Comparison of ENCODE assay signal across 20 cellular contexts in genomic region chr7:80210400-80210799, GRCh38.
DNase-seq lines count a peak whose midpoint lies in the region; ATAC-seq and TF ChIP-seq lines count a peak whose summit lies in the region.
"Had no signal": no experiment of that assay in that cellular context is flagged by ENCODE, and none has a peak within 500 bp of the region (broad histone marks: within the 10 kb centered on the region; RNA-seq: fewer than 3 reads in every experiment).

No MANE protein-coding gene starts in this region.

- H3K9me3 ChIP-seq in right lobe of liver (no peaks in the 10 kb centered on the region), thyroid gland (no peaks in the 10 kb centered on the region)
- H3K9me3 ChIP-seq: HAP-1, suprapubic skin had no signal

- peak; percentile 29 for DNase-seq in DMS153 (lab: John Stamatoyannopoulos, UW)
- peak; percentile 62 for DNase-seq in NCI-H187 treated with DMSO at 0.1 percent for 48 hours (lab: John Stamatoyannopoulos, UW)
- peak; percentile 18 for DNase-seq in astrocyte of the cerebellum (ENCODE audit: low read depth)
- DNase-seq in right lobe of liver, result no peak
- DNase-seq in activated CD4-positive, CD25-positive, alpha-beta regulatory T cell treated with anti-CD3 and anti-CD28 coated beads, Interleukin-2, amount 50 U/mL, for 72 hours, result no peak
- DNase-seq in thyroid gland, result no peak
- no peak for DNase-seq in GM19238 (ENCODE audit: insufficient read length, low spot score)
- DNase-seq: activated CD4-positive, alpha-beta T cell treated with anti-CD3 and anti-CD28 coated beads for 36 hours; activated naive CD4-positive, alpha-beta T cell treated with Interleukin-2 at 50 U/mL for 16 hours; AML-193; Calu3; immature natural killer cell; NCI-H1930; stimulated activated CD4-positive, alpha-beta T cell treated with anti-CD3 and anti-CD28 coated beads, Interleukin-4, amount 100 ng/mL, for 1 hour; T-helper 9 cell had no signal

- in situ Hi-C loops in astrocyte of the cerebellum (cut with HindIII; ENCODE audit: low sequenced_read_pairs), result no loop called here

- TF ChIP-seq POLR2A in right lobe of liver (IDR thresholded peaks at IDR 0.05) (no peak), thyroid gland (IDR thresholded peaks at IDR 0.05) (no peak)

- 21% methylated on average over 3 of the region's 3 CpGs for WGBS in right lobe of liver (ENCODE audit: insufficient coverage, low coverage, low lambda C conversion rate, missing lambda C conversion rate)
- 39% methylated on average over 3 of the region's 3 CpGs for whole genome bisulfite sequencing in thyroid gland, 2 donors

- H3K4me3 ChIP-seq in astrocyte of the cerebellum (ENCODE audit: low read depth, low read length) (no peak overlapping the region), right lobe of liver (no peak overlapping the region), thyroid gland (replicated peaks in 1 of 3) (no peak overlapping the region)
- H3K4me3 ChIP-seq: coronary artery, HAP-1, suprapubic skin had no signal

- ATAC-seq in right lobe of liver (peak; percentile 80 to 94 (median 88)), HG03432 (IDR thresholded peaks at IDR 0.05; ENCODE audit: unreplicated experiment) (no peak)
- ATAC-seq: activated CD4-positive, alpha-beta T cell treated with anti-CD3 and anti-CD28 coated beads for 36 hours had no signal

- H3K27me3 ChIP-seq in right lobe of liver (no peaks in the 10 kb centered on the region), thyroid gland (no peaks in the 10 kb centered on the region)
- H3K27me3 ChIP-seq: suprapubic skin had no signal

- H3K4me1 ChIP-seq in right lobe of liver (peaks cover 0 to 38% (median 14%) of the 10 kb centered on the region in 4 donors), thyroid gland (peaks cover 7 to 13% of the 10 kb centered on the region in 2 donors)
- H3K4me1 ChIP-seq: HAP-1 had no signal

- H3K27ac ChIP-seq in right lobe of liver (peak overlapping the region in 2 of 3 donors; percentile 13 to 46), thyroid gland (peak overlapping the region in 1 of 3 donors; percentile 2)
- H3K27ac ChIP-seq: coronary artery, epithelial cell of prostate, suprapubic skin had no signal

- no peak for TF ChIP-seq CTCF in astrocyte of the cerebellum (IDR thresholded peaks at IDR 0.05; ENCODE audit: low read depth, low read length, missing control alignments)
- no peak for TF ChIP-seq CTCF in right lobe of liver (IDR thresholded peaks at IDR 0.05)
- no peak for TF ChIP-seq CTCF in thyroid gland (IDR thresholded peaks at IDR 0.05)

- no peaks in the 10 kb centered on the region for H3K36me3 ChIP-seq in right lobe of liver
- no peaks in the 10 kb centered on the region for H3K36me3 ChIP-seq in thyroid gland

- intact Hi-C loops in right lobe of liver (cut with DNase I) (no loop called here), thyroid gland (cut with DNase I) (no loop called here)

Comparison
In these comparisons a context has a peak if more than half of its experiments do, and no peak if none do; other contexts are left out.
1. DNase-seq: peak in DMS153 (single experiment), NCI-H187 treated with DMSO at 0.1 percent for 48 hours (single experiment) and astrocyte of the cerebellum (single experiment); none in right lobe of liver (0 of 3), activated CD4-positive, CD25-positive, alpha-beta regulatory T cell treated with anti-CD3 and anti-CD28 coated beads, Interleukin-2, amount 50 U/mL, for 72 hours (single experiment), thyroid gland (0 of 2) and GM19238 (single experiment).